29 cellular contexts compared by ENCODE assay signal in genomic region chr20:60786686-60787217, GRCh38.
"Had no signal": no experiment of that assay in that cellular context is flagged by ENCODE, and none has a peak within 500 bp of the region (broad histone marks: within the 10 kb centered on the region; RNA-seq: fewer than 3 reads in every experiment).

No MANE protein-coding gene starts in this region.

- H3K27ac Mint-ChIP-seq: immature natural killer cell; naive thymus-derived CD4-positive, alpha-beta T cell; natural killer cell treated with Interleukin-12 subunit alpha and Interleukin-12 subunit beta and Interleukin-15 and Interleukin-18, amount 100 ng/mL, for 72 hours; progenitor cell of endocrine pancreas; stimulated activated naive B cell treated with anti-CD40 and anti-IgM and Interleukin-4, amounts not matched to agents 10 μg/mL and 1 μg/mL and 100 μg/mL, for 72 hours had no signal

- H3K4me1 Mint-ChIP-seq: immature natural killer cell; naive thymus-derived CD4-positive, alpha-beta T cell; stimulated activated naive B cell treated with anti-CD40 and anti-IgM and Interleukin-4, amounts not matched to agents 10 μg/mL and 1 μg/mL and 100 μg/mL, for 72 hours had no signal

- H3K27ac ChIP-seq: left ventricle myocardium inferior, right atrium auricular region, right lobe of liver, skin epidermis, stomach, thoracic aorta, tibial artery, upper lobe of right lung had no signal

- H3K4me3 ChIP-seq: left ventricle myocardium inferior, lung, mucosa of descending colon, right atrium auricular region, right lobe of liver, skin epidermis, stomach, thoracic aorta, tibial artery, upper lobe of right lung had no signal

- ATAC-seq: left colon; mucosa of descending colon; naive thymus-derived CD4-positive, alpha-beta T cell; stimulated activated naive B cell treated with anti-CD40 and anti-IgM and Interleukin-4, amounts not matched to agents 10 μg/mL and 1 μg/mL and 100 μg/mL, for 72 hours; stimulated activated naive CD8-positive, alpha-beta T cell treated with anti-CD3 and anti-CD28 coated beads, Interleukin-15, Interleukin-2, amounts not matched to agents 100 U/mL and 50 U/mL, for 24 hours; upper lobe of right lung had no signal

- DNase-seq: hypothalamus; immature natural killer cell; kidney; left colon; left ventricle myocardium inferior; midbrain; mucosa of descending colon; naive thymus-derived CD4-positive, alpha-beta T cell; nucleus accumbens; right lobe of liver; stimulated activated CD4-positive, alpha-beta T cell treated with anti-CD3 and anti-CD28 coated beads, Interleukin-12 subunit alpha, Interleukin-12 subunit beta, amount 100 ng/mL, for 4 hours; stimulated activated CD4-positive, alpha-beta T cell treated with anti-CD3 and anti-CD28 coated beads, Interleukin-15, amount 100 ng/mL, for 24 hours; stimulated activated CD4-positive, alpha-beta T cell treated with anti-CD3 and anti-CD28 coated beads, Interleukin-2, amount 100 ng/mL, for 24 hours; stimulated activated CD4-positive, alpha-beta T cell treated with anti-CD3 and anti-CD28 coated beads, Interleukin-4, amount 100 ng/mL, for 1 hour; stimulated activated naive B cell treated with anti-CD40 and anti-IgM and Interleukin-4, amounts not matched to agents 10 μg/mL and 1 μg/mL and 100 μg/mL, for 72 hours; stimulated activated naive CD8-positive, alpha-beta T cell treated with anti-CD3 and anti-CD28 coated beads, Interleukin-15, Interleukin-2, amounts not matched to agents 100 U/mL and 50 U/mL, for 24 hours; stomach; tibial artery; trophoblast cell; upper lobe of right lung had no signal

- H3K36me3 Mint-ChIP-seq: immature natural killer cell; naive thymus-derived CD4-positive, alpha-beta T cell; natural killer cell treated with Interleukin-12 subunit alpha and Interleukin-12 subunit beta and Interleukin-15 and Interleukin-18, amount 100 ng/mL, for 72 hours; stimulated activated naive B cell treated with anti-CD40 and anti-IgM and Interleukin-4, amounts not matched to agents 10 μg/mL and 1 μg/mL and 100 μg/mL, for 72 hours had no signal

- FAIRE-seq: islet of Langerhans, kidney, urothelium cell line had no signal

- H3K27me3 Mint-ChIP-seq: stimulated activated naive B cell treated with anti-CD40 and anti-IgM and Interleukin-4, amounts not matched to agents 10 μg/mL and 1 μg/mL and 100 μg/mL, for 72 hours had no signal

- H3K36me3 ChIP-seq: left ventricle myocardium inferior, right atrium auricular region, right lobe of liver, stomach, thoracic aorta, tibial artery, upper lobe of right lung had no signal

- H3K27me3 ChIP-seq: right atrium auricular region, right lobe of liver, tibial artery, upper lobe of right lung had no signal

- H3K4me3 Mint-ChIP-seq: immature natural killer cell; naive thymus-derived CD4-positive, alpha-beta T cell; natural killer cell treated with Interleukin-12 subunit alpha and Interleukin-12 subunit beta and Interleukin-15 and Interleukin-18, amount 100 ng/mL, for 72 hours; neural crest cell; stimulated activated naive B cell treated with anti-CD40 and anti-IgM and Interleukin-4, amounts not matched to agents 10 μg/mL and 1 μg/mL and 100 μg/mL, for 72 hours had no signal

- H3K4me1 ChIP-seq: left ventricle myocardium inferior, right atrium auricular region, right lobe of liver, stomach, tibial artery, upper lobe of right lung had no signal

- H3K9me3 Mint-ChIP-seq: immature natural killer cell; natural killer cell treated with Interleukin-12 subunit alpha and Interleukin-12 subunit beta and Interleukin-15 and Interleukin-18, amount 100 ng/mL, for 72 hours had no signal

- H3K9me3 ChIP-seq: left ventricle myocardium inferior, mucosa of descending colon, right atrium auricular region, right lobe of liver, stomach, thoracic aorta, tibial artery, upper lobe of right lung had no signal
